Comparison of ENCODE assay signal across 27 cellular contexts in genomic region chr16:88088161-88088581, GRCh38.
DNase-seq lines count a peak whose midpoint lies in the region; ATAC-seq and TF ChIP-seq lines count a peak whose summit lies in the region.
"Had no signal": no experiment of that assay in that cellular context is flagged by ENCODE, and none has a peak within 500 bp of the region (broad histone marks: within the 10 kb centered on the region; RNA-seq: fewer than 3 reads in every experiment).

No MANE protein-coding gene starts in this region.

- peak overlapping the region; percentile 48 for H3K18ac ChIP-seq in neuronal stem cell (ENCODE audit: low read length)

- H3K9me3 ChIP-seq in heart right ventricle: no peaks in the 10 kb centered on the region
- no peaks in the 10 kb centered on the region for H3K9me3 ChIP-seq in neuronal stem cell (replicated peaks in 1 of 2; ENCODE audit: control insufficient read depth in 2 of 2, insufficient read depth in 1 of 2, low read depth in 1 of 2, low read length in 2 of 2)
- H3K9me3 ChIP-seq in aorta (ENCODE audit: control insufficient read depth, low read length): no peaks in the 10 kb centered on the region

- no peak overlapping the region for H3K14ac ChIP-seq in neuronal stem cell (ENCODE audit: low read length)

- no peak overlapping the region for H2AFZ ChIP-seq in neuronal stem cell (ENCODE audit: low read length)

- DNase-seq in Right ventricle myocardium inferior (ENCODE audit: missing footprints): no peak
- no peak for DNase-seq in cardiac septum (ENCODE audit: low spot score)
- DNase-seq in heart right ventricle: no peak
- no peak for DNase-seq in neuronal stem cell (ENCODE audit: low spot score)
- peak in 1 of 2 donors; percentile 67 for DNase-seq in aorta
- no peak for DNase-seq in RKO (ENCODE audit: low spot score)
- no peak for DNase-seq in NCI-H524 (lab: John Stamatoyannopoulos, UW)
- DNase-seq: 8988T; activated CD4-positive, alpha-beta T cell treated with anti-CD3 and anti-CD28 coated beads, Interleukin-2, amount 10 ng/mL, durations not matched to agents 24 days and 14 days; activated CD8-positive, alpha-beta memory T cell treated with anti-CD3 and anti-CD28 coated beads, Interleukin-2, amount 10 ng/mL, durations not matched to agents 7 days and 5 days; activated naive CD4-positive, alpha-beta T cell treated with anti-CD3 and anti-CD28 coated beads for 36 hours; activated T-cell treated with anti-CD3 and anti-CD28 coated beads, Interleukin-2, amount 50 U/mL, for 72 hours; amygdala; dermis blood vessel endothelial cell; DMS153; head of caudate nucleus; KG1; midbrain; natural killer cell; NCI-H1436 treated with DMSO at 0.1 percent for 48 hours; NCI-H526; RPMI8226; stimulated activated CD8-positive, alpha-beta memory T cell treated with anti-CD3 and anti-CD28 coated beads, Interleukin-4, amount 100 ng/mL, for 48 hours had no signal

- H3K9ac ChIP-seq in neuronal stem cell (ENCODE audit: low read depth, low read length, poor library complexity): no peak overlapping the region

- H4K8ac ChIP-seq in neuronal stem cell (ENCODE audit: low read depth, low read length): no peak overlapping the region

- H2BK15ac ChIP-seq in neuronal stem cell (ENCODE audit: low read length): no peak overlapping the region

- 64 to 78% methylated on average over 20 of the region's 20 CpGs for WGBS in heart right ventricle, 2 donors
- no CpG with 5 or more reads among the region's 20 CpGs for WGBS in neuronal stem cell (ENCODE audit: extremely low coverage in 2 of 2, insufficient read length in 2 of 2, insufficient replicate concordance in 1 of 2), 2 donors
- 81 to 83% methylated on average over 20 of the region's 20 CpGs for whole genome bisulfite sequencing in aorta, 2 donors

- ATAC-seq in Right ventricle myocardium inferior (peak; percentile 50), heart right ventricle (peak in 6 of 8 donors; percentile 23 to 56 (median 42)), aorta (ENCODE audit: low FRiP score) (peak; percentile 39), GM18511 (IDR thresholded peaks at IDR 0.05; ENCODE audit: unreplicated experiment) (no peak)
- ATAC-seq: activated CD8-positive, alpha-beta memory T cell treated with anti-CD3 and anti-CD28 coated beads, Interleukin-2, amount 10 ng/mL, durations not matched to agents 7 days and 5 days; activated T-cell treated with anti-CD3 and anti-CD28 coated beads, Interleukin-2, amount 50 U/mL, for 72 hours; left lobe of liver; natural killer cell; SK-N-SH treated with all-trans-retinoic acid at 6 μM for 48 hours had no signal

- H2BK5ac ChIP-seq in neuronal stem cell (ENCODE audit: low read length): no peak overlapping the region

- no peak overlapping the region for H3K23ac ChIP-seq in neuronal stem cell (ENCODE audit: low read depth, low read length, poor library complexity)

- H2BK12ac ChIP-seq in neuronal stem cell (ENCODE audit: low read length): no peak overlapping the region

- peaks cover 2% of the 10 kb centered on the region for H3K79me1 ChIP-seq in neuronal stem cell (ENCODE audit: low read depth, low read length)

- peaks cover 0 to 42% (median 12%) of the 10 kb centered on the region in 9 donors for H3K4me1 ChIP-seq in heart right ventricle
- peaks cover 0 to 2% of the 10 kb centered on the region in 2 donors for H3K4me1 ChIP-seq in neuronal stem cell (ENCODE audit: control insufficient read depth in 2 of 2, insufficient read depth in 1 of 2, low read depth in 1 of 2, low read length in 2 of 2)
- H3K4me1 ChIP-seq in aorta (ENCODE audit: control insufficient read depth in 1 of 2, insufficient read depth in 2 of 2, low read length in 2 of 2): no peaks in the 10 kb centered on the region

- no peak for TF ChIP-seq CTCF in heart right ventricle (IDR thresholded peaks at IDR 0.05)

- H3K4me3 ChIP-seq in heart right ventricle: no peak overlapping the region
- no peak overlapping the region for H3K4me3 ChIP-seq in neuronal stem cell (ENCODE audit: low read length in 2 of 2)
- no peak overlapping the region for H3K4me3 ChIP-seq in aorta (ENCODE audit: low read length in 2 of 2)

- no peak overlapping the region for H4K91ac ChIP-seq in neuronal stem cell (ENCODE audit: low read depth, low read length, poor library complexity)

- no peak overlapping the region for H3K4me2 ChIP-seq in neuronal stem cell (ENCODE audit: insufficient read depth, low read length, poor library complexity, severe bottlenecking)

- H2BK120ac ChIP-seq in neuronal stem cell (ENCODE audit: low read depth, low read length): no peak overlapping the region

- H3K27me3 ChIP-seq in heart right ventricle: peaks cover 0 to 5% (median 0%) of the 10 kb centered on the region in 7 donors
- H3K27me3 ChIP-seq in neuronal stem cell (ENCODE audit: control insufficient read depth in 3 of 3, insufficient read depth in 3 of 3, low read depth in 1 of 3, low read length in 3 of 3): no peaks in the 10 kb centered on the region
- H3K27me3 ChIP-seq in aorta (ENCODE audit: control insufficient read depth in 1 of 2, insufficient read depth in 2 of 2, low read length in 1 of 2): no peaks in the 10 kb centered on the region

- intact Hi-C loops in Right ventricle myocardium inferior (cut with DNase I) (no loop called here), cardiac septum (cut with DNase I) (no loop called here), heart right ventricle (cut with DNase I) (no loop called here), aorta (cut with DNase I) (no loop called here)

- no peak overlapping the region for H2AK5ac ChIP-seq in neuronal stem cell (ENCODE audit: low read depth, low read length)

- H3K36me3 ChIP-seq in heart right ventricle (peaks cover 0 to under 1% (median 0%) of the 10 kb centered on the region in 9 donors), neuronal stem cell (replicated peaks in 1 of 2; ENCODE audit: control insufficient read depth in 2 of 2, insufficient read depth in 2 of 2, low read length in 2 of 2) (no peaks in the 10 kb centered on the region), aorta (ENCODE audit: control insufficient read depth in 1 of 2, insufficient read depth in 2 of 2, low read length in 1 of 2) (no peaks in the 10 kb centered on the region)

- H3K4ac ChIP-seq in neuronal stem cell (ENCODE audit: low read length): no peak overlapping the region

- H3K27ac ChIP-seq in heart right ventricle (peak overlapping the region in 1 of 10 donors; percentile 31), neuronal stem cell (replicated peaks; ENCODE audit: low read length) (no peak overlapping the region), aorta (ENCODE audit: low read depth in 1 of 2, low read length in 2 of 2) (no peak overlapping the region)
- H3K27ac ChIP-seq: VCaP had no signal
